24 cellular contexts compared by ENCODE assay signal in the genomic region with DNA sequence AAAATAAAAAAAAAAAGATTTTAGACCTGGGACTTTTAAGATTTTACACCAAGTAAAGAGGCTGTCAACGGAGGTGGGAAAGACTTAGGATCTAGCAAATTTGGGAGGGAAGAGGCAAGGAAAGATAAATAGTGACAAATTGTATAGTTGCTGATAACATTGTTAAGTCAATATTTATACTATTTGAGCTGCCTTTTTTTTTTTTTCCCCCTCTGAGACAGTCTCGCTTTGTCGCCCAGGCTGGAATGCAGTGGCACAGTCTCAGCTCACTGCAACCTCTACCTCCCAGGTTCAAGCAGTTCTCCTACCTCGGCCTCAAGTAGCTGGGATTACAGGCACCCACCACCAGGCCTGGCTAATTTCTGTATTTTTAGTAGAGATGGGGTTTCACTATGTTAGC.
A peak's percentile ranks its signal among the peaks of the same experiment; 100 is the strongest.
DNase-seq lines count a peak whose midpoint lies in the region; ATAC-seq and TF ChIP-seq lines count a peak whose summit lies in the region.
"Had no signal": no experiment of that assay in that cellular context is flagged by ENCODE, and none has a peak within 500 bp of the region (broad histone marks: within the 10 kb centered on the region; RNA-seq: fewer than 3 reads in every experiment).

No MANE protein-coding gene starts in this region.

- no peaks in the 10 kb centered on the region for H3K9me3 Mint-ChIP-seq in endodermal cell
- no peaks in the 10 kb centered on the region for H3K9me3 Mint-ChIP-seq in type B pancreatic cell
- H3K9me3 Mint-ChIP-seq: activated CD4-positive, alpha-beta T cell treated with anti-CD3 and anti-CD28 coated beads, Interleukin-2, amount 10 ng/mL, durations not matched to agents 7 days and 5 days; activated naive CD8-positive, alpha-beta T cell treated with anti-CD3 and anti-CD28 coated beads, Interleukin-2, amount 50 U/mL, for 24 hours; activated T-helper 2 cell treated with anti-CD3 and anti-CD28 coated beads, Interferon-gamma antibody, Interleukin-2, Interleukin-4, amounts not matched to agents 10 μg/mL and 5 μg/mL and 100 μg/mL, durations not matched to agents 14 hours and 24 hours and 36 hours; dendritic cell treated with granulocyte-macrophage colony-stimulating factor and Interleukin-4, amounts not matched to agents 40 ng/mL and 50 ng/mL, for 4 days; IgD-negative memory B cell; natural killer cell treated with Interleukin-12 subunit alpha and Interleukin-12 subunit beta and Interleukin-15 and Interleukin-18, amount 100 ng/mL, for 72 hours had no signal

- no peak overlapping the region for H3K9ac ChIP-seq in endodermal cell (ENCODE audit: extremely low read depth, low read length, poor library complexity, severe bottlenecking)

- ATAC-seq in Right ventricle myocardium superior (ENCODE audit: poor library complexity): no peak
- ATAC-seq: activated naive CD8-positive, alpha-beta T cell treated with anti-CD3 and anti-CD28 coated beads, Interleukin-2, amount 50 U/mL, for 24 hours; HCT116; natural killer cell treated with Interleukin-12 subunit alpha and Interleukin-12 subunit beta and Interleukin-15 and Interleukin-18, amount 100 ng/mL, for 72 hours had no signal

- H3K27ac ChIP-seq in cardiac muscle cell (peak overlapping the region; percentile 93), endodermal cell (ENCODE audit: low read depth, low read length) (no peak overlapping the region), mesodermal cell (ENCODE audit: low read depth, low read length, severe bottlenecking) (peak overlapping the region; percentile 57)
- H3K27ac ChIP-seq: PC-9 had no signal

- H3K4me1 ChIP-seq in cardiac muscle cell (ENCODE audit: low read depth) (peaks cover 49% of the 10 kb centered on the region), endodermal cell (ENCODE audit: control insufficient read depth, insufficient read depth, low read length) (peaks cover 14% of the 10 kb centered on the region), mesodermal cell (ENCODE audit: control insufficient read depth, insufficient read depth, low read length, poor library complexity, severe bottlenecking) (peaks cover 51% of the 10 kb centered on the region)
- H3K4me1 ChIP-seq: BE2C had no signal

- peak overlapping the region; percentile 89 for H3K27ac Mint-ChIP-seq in endodermal cell
- peak overlapping the region; percentile 71 for H3K27ac Mint-ChIP-seq in type B pancreatic cell
- H3K27ac Mint-ChIP-seq: activated CD4-positive, alpha-beta T cell treated with anti-CD3 and anti-CD28 coated beads, Interleukin-2, amount 10 ng/mL, durations not matched to agents 7 days and 5 days; activated naive CD8-positive, alpha-beta T cell treated with anti-CD3 and anti-CD28 coated beads, Interleukin-2, amount 50 U/mL, for 24 hours; activated T-helper 2 cell treated with anti-CD3 and anti-CD28 coated beads, Interferon-gamma antibody, Interleukin-2, Interleukin-4, amounts not matched to agents 10 μg/mL and 5 μg/mL and 100 μg/mL, durations not matched to agents 14 hours and 24 hours and 36 hours; dendritic cell treated with granulocyte-macrophage colony-stimulating factor and Interleukin-4, amounts not matched to agents 40 ng/mL and 50 ng/mL, for 4 days; IgD-negative memory B cell; natural killer cell treated with Interleukin-12 subunit alpha and Interleukin-12 subunit beta and Interleukin-15 and Interleukin-18, amount 100 ng/mL, for 72 hours had no signal

- in situ Hi-C loops in ACHN (cut with HindIII; ENCODE audit: low pct_ligation_motif_present, low pct_unique_long_range_greater_than_20kb, low sequenced_read_pairs): no loop called here

- H3K36me3 ChIP-seq in cardiac muscle cell (no peaks in the 10 kb centered on the region), endodermal cell (ENCODE audit: control insufficient read depth, insufficient read depth, low read length) (peaks cover 23% of the 10 kb centered on the region), mesodermal cell (ENCODE audit: control insufficient read depth, insufficient read depth, low read length) (peaks cover 23% of the 10 kb centered on the region)
- H3K36me3 ChIP-seq: BE2C had no signal

- no peaks in the 10 kb centered on the region for H3K27me3 ChIP-seq in cardiac muscle cell
- H3K27me3 ChIP-seq in endodermal cell (ENCODE audit: control insufficient read depth, insufficient read depth, low read length, poor library complexity, severe bottlenecking): no peaks in the 10 kb centered on the region
- H3K27me3 ChIP-seq: BE2C had no signal

- H3K27me3 Mint-ChIP-seq in endodermal cell (ENCODE audit: insufficient read depth) (no peaks in the 10 kb centered on the region), type B pancreatic cell (no peaks in the 10 kb centered on the region)
- H3K27me3 Mint-ChIP-seq: activated CD4-positive, alpha-beta T cell treated with anti-CD3 and anti-CD28 coated beads, Interleukin-2, amount 10 ng/mL, durations not matched to agents 7 days and 5 days; activated naive CD8-positive, alpha-beta T cell treated with anti-CD3 and anti-CD28 coated beads, Interleukin-2, amount 50 U/mL, for 24 hours; IgD-negative memory B cell; natural killer cell treated with Interleukin-12 subunit alpha and Interleukin-12 subunit beta and Interleukin-15 and Interleukin-18, amount 100 ng/mL, for 72 hours had no signal

- H3K36me3 Mint-ChIP-seq in endodermal cell (ENCODE audit: low read depth) (peaks cover 13% of the 10 kb centered on the region), type B pancreatic cell (peaks cover 26% of the 10 kb centered on the region)
- H3K36me3 Mint-ChIP-seq: natural killer cell treated with Interleukin-12 subunit alpha and Interleukin-12 subunit beta and Interleukin-15 and Interleukin-18, amount 100 ng/mL, for 72 hours had no signal

- intact Hi-C loops in Right ventricle myocardium superior (cut with DNase I): no loop called here

- H3K9me3 ChIP-seq in cardiac muscle cell (ENCODE audit: low read depth) (no peaks in the 10 kb centered on the region), endodermal cell (ENCODE audit: control insufficient read depth, low read length) (no peaks in the 10 kb centered on the region), mesodermal cell (ENCODE audit: control insufficient read depth, low read length) (no peaks in the 10 kb centered on the region)
- H3K9me3 ChIP-seq: BE2C had no signal

- H3K4me1 Mint-ChIP-seq in endodermal cell (peaks cover 59% of the 10 kb centered on the region), type B pancreatic cell (ENCODE audit: unreplicated experiment) (peaks cover 47% of the 10 kb centered on the region)
- H3K4me1 Mint-ChIP-seq: activated CD4-positive, alpha-beta T cell treated with anti-CD3 and anti-CD28 coated beads, Interleukin-2, amount 10 ng/mL, durations not matched to agents 7 days and 5 days; activated naive CD8-positive, alpha-beta T cell treated with anti-CD3 and anti-CD28 coated beads, Interleukin-2, amount 50 U/mL, for 24 hours had no signal

- TF ChIP-seq CTCF in cardiac muscle cell (IDR thresholded peaks at IDR 0.05; ENCODE audit: low read depth, low read length) (no peak), endodermal cell (conservative IDR thresholded peaks at IDR 0.05) (no peak), type B pancreatic cell (conservative IDR thresholded peaks at IDR 0.05) (no peak)

- no peak for DNase-seq in cardiac muscle cell (ENCODE audit: low read depth in 1 of 2, low spot score in 1 of 2)
- DNase-seq in Right ventricle myocardium superior: no peak
- no peak for DNase-seq in endodermal cell
- DNase-seq in type B pancreatic cell (ENCODE audit: extremely low spot score, unreplicated experiment): no peak
- DNase-seq in activated CD8-positive, alpha-beta memory T cell treated with anti-CD3 and anti-CD28 coated beads, Interleukin-2, amount 50 U/mL, for 48 hours: no peak
- DNase-seq in ACHN: no peak
- no peak for DNase-seq in NCI-H1436 treated with DMSO at 0.1 percent for 48 hours (lab: John Stamatoyannopoulos, UW)
- DNase-seq: 8988T; activated CD4-positive, alpha-beta T cell treated with anti-CD3 and anti-CD28 coated beads, Interleukin-2, amount 10 ng/mL, durations not matched to agents 7 days and 5 days; activated naive CD8-positive, alpha-beta T cell treated with anti-CD3 and anti-CD28 coated beads, Interleukin-2, amount 50 U/mL, for 24 hours; BE2C; NCI-H1694; PC-9; SIG-M5; stimulated activated CD4-positive, alpha-beta T cell treated with anti-CD3 and anti-CD28 coated beads, Interleukin-2, amount 100 ng/mL, for 48 hours; stimulated activated naive CD4-positive, alpha-beta T cell treated with Interleukin-2 at 50 U/mL for 16 hours had no signal

- H3K4me3 Mint-ChIP-seq in endodermal cell (no peak overlapping the region), type B pancreatic cell (no peak overlapping the region)
- H3K4me3 Mint-ChIP-seq: activated CD4-positive, alpha-beta T cell treated with anti-CD3 and anti-CD28 coated beads, Interleukin-2, amount 10 ng/mL, durations not matched to agents 7 days and 5 days; activated naive CD8-positive, alpha-beta T cell treated with anti-CD3 and anti-CD28 coated beads, Interleukin-2, amount 50 U/mL, for 24 hours; dendritic cell treated with granulocyte-macrophage colony-stimulating factor and Interleukin-4, amounts not matched to agents 40 ng/mL and 50 ng/mL, for 4 days; IgD-negative memory B cell; mesothelial cell of epicardium; natural killer cell treated with Interleukin-12 subunit alpha and Interleukin-12 subunit beta and Interleukin-15 and Interleukin-18, amount 100 ng/mL, for 72 hours had no signal

- H3K4me3 ChIP-seq in cardiac muscle cell (no peak overlapping the region), endodermal cell (ENCODE audit: low read length) (peak overlapping the region; percentile 5), mesodermal cell (ENCODE audit: extremely low read depth, insufficient read depth, low read length, poor library complexity, severe bottlenecking) (no peak overlapping the region)
- H3K4me3 ChIP-seq: PC-9, smooth muscle cell had no signal

- 54 to 56% methylated on average over 1 to 4 of the region's 4 CpGs for WGBS in endodermal cell (ENCODE audit: insufficient coverage in 1 of 2, insufficient read length in 1 of 2), 2 experiments
- 71 to 78% methylated on average over 1 of the region's 4 CpGs for WGBS in mesodermal cell (ENCODE audit: insufficient coverage in 2 of 2), 2 experiments
